In the genomic region with DNA sequence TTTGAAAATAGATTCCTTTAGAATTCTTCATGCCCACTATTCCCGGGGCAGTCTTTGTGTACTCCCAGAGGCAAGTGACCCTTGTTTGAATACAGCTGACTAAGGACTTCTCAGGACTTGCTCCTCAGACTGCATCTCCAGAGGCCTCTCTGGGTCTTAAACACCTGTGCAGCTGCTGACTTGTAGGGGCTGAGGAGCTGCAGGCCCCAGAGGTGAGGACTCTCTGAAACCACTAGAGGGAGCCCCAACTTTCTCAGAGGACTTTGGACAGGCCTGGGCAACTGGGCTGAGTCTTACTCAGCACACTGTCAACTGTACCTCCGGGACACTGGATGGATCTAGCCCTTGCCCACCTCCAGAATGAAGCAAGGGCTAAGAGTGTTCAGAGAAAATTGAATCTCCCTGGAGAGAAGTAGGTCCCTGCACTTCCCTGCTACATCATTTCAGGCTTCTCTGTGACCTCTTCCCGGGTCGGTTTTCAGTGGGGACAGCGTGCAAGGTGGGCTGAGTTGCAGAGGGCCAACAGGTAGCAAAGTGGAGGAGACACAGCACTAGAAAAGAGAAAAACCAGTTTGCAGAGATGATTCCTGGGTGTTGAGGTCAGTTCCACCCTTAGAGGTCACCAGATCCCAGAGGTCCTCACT, we compare ENCODE assay signal across 8 cellular contexts.
DNase-seq lines count a peak whose midpoint lies in the region; ATAC-seq, FAIRE-seq and TF ChIP-seq lines count a peak whose summit lies in the region.

No MANE protein-coding gene starts in this region.

- WGBS in GM23248 (ENCODE audit: low coverage in 1 of 2, low lambda C conversion rate in 2 of 2, missing lambda C conversion rate in 2 of 2), 2 experiments, result 74 to 77% methylated on average over 5 of the region's 5 CpGs

- peaks cover 0 to 29% (median 19%) of the 10 kb centered on the region in 5 donors for H3K36me3 Mint-ChIP-seq in naive thymus-derived CD4-positive, alpha-beta T cell
- H3K36me3 Mint-ChIP-seq in activated T-helper 2 cell treated with anti-CD3 and anti-CD28 coated beads, Interferon-gamma antibody, Interleukin-2, Interleukin-4, amounts not matched to agents 10 μg/mL and 5 μg/mL and 100 μg/mL, durations not matched to agents 14 hours and 24 hours and 36 hours (ENCODE audit: low read depth), result no peaks in the 10 kb centered on the region

- no peaks in the 10 kb centered on the region for H3K9me3 ChIP-seq in GM23248 (ENCODE audit: low read depth)
- no peaks in the 10 kb centered on the region for H3K9me3 ChIP-seq in naive thymus-derived CD4-positive, alpha-beta T cell (ENCODE audit: control insufficient read depth in 2 of 3, low read length in 3 of 3)

- ATAC-seq in naive thymus-derived CD4-positive, alpha-beta T cell, result peak; percentile 51

- peaks cover 5% of the 10 kb centered on the region; the same call in 1 of the 2 replicates for H3K4me1 ChIP-seq in GM23248 (ENCODE audit: insufficient read depth)
- no peaks in the 10 kb centered on the region for H3K4me1 ChIP-seq in naive thymus-derived CD4-positive, alpha-beta T cell (ENCODE audit: control insufficient read depth in 2 of 2, insufficient read depth in 2 of 2, low read length in 2 of 2)

- DNase-seq in GDM1 (lab: John Stamatoyannopoulos, UW) (peak; percentile 12), GM23248 (peak; percentile 80), HTR-8/SVneo (ENCODE audit: insufficient read length, low spot score) (peak; percentile 5), RKO (ENCODE audit: low spot score) (peak; percentile 59), dorsolateral prefrontal cortex (peak in 1 of 10 donors; percentile 15)
- peak in 4 of 9 donors; percentile 7 to 16 (median 14) for DNase-seq in naive thymus-derived CD4-positive, alpha-beta T cell
- DNase-seq in activated T-helper 2 cell treated with anti-CD3 and anti-CD28 coated beads, Interferon-gamma antibody, Interleukin-2, Interleukin-4, amounts not matched to agents 10 μg/mL and 5 μg/mL and 100 μg/mL, durations not matched to agents 14 hours and 24 hours and 36 hours (ENCODE audit: low spot score), result no peak

- POLR2A ChIA-PET in naive thymus-derived CD4-positive, alpha-beta T cell (lab: Charles Lee), result no interaction called here

- H3K27me3 ChIP-seq in GM23248 (replicated peaks; ENCODE audit: insufficient read depth) (no peaks in the 10 kb centered on the region), dorsolateral prefrontal cortex (no peaks in the 10 kb centered on the region)
- no peaks in the 10 kb centered on the region for H3K27me3 ChIP-seq in naive thymus-derived CD4-positive, alpha-beta T cell (ENCODE audit: control insufficient read depth in 2 of 2, insufficient read depth in 2 of 2, low read length in 2 of 2)

- no peak overlapping the region for H3K9ac ChIP-seq in GM23248

- no peaks in the 10 kb centered on the region for H3K79me2 ChIP-seq in GM23248 (ENCODE audit: insufficient read depth)

- H3K4me2 ChIP-seq in GM23248 (ENCODE audit: unreplicated experiment), result no peak overlapping the region

- H3K4me3 ChIP-seq in GM23248 (no peak overlapping the region), dorsolateral prefrontal cortex (no peak overlapping the region)
- no peak overlapping the region for H3K4me3 ChIP-seq in naive thymus-derived CD4-positive, alpha-beta T cell (ENCODE audit: low read length)

- FAIRE-seq in HTR-8/SVneo (lab: Jason Lieb, UNC), result no peak

- no peak overlapping the region for H3K4me3 Mint-ChIP-seq in naive thymus-derived CD4-positive, alpha-beta T cell
- no peak overlapping the region for H3K4me3 Mint-ChIP-seq in activated T-helper 2 cell treated with anti-CD3 and anti-CD28 coated beads, Interferon-gamma antibody, Interleukin-2, Interleukin-4, amounts not matched to agents 10 μg/mL and 5 μg/mL and 100 μg/mL, durations not matched to agents 14 hours and 24 hours and 36 hours (ENCODE audit: low read depth)

- H4K20me1 ChIP-seq in GM23248 (ENCODE audit: insufficient read depth), result no peaks in the 10 kb centered on the region

- no peak overlapping the region for H3K27ac Mint-ChIP-seq in naive thymus-derived CD4-positive, alpha-beta T cell
- no peak overlapping the region for H3K27ac Mint-ChIP-seq in activated T-helper 2 cell treated with anti-CD3 and anti-CD28 coated beads, Interferon-gamma antibody, Interleukin-2, Interleukin-4, amounts not matched to agents 10 μg/mL and 5 μg/mL and 100 μg/mL, durations not matched to agents 14 hours and 24 hours and 36 hours

- H3F3A ChIP-seq in GM23248 (ENCODE audit: insufficient read depth), result no peaks in the 10 kb centered on the region

- no peaks in the 10 kb centered on the region for H3K9me2 ChIP-seq in GM23248 (ENCODE audit: insufficient read depth)

- in situ Hi-C loops in GM23248 (cut with MboI), result loop anchor here (25.0 kb wide), 1 partner anchor 912 kb away; no protein-coding TSS in a partner anchor

- H3K4me1 Mint-ChIP-seq in naive thymus-derived CD4-positive, alpha-beta T cell, result peaks cover 0 to 3% (median 0%) of the 10 kb centered on the region in 7 donors
- no peaks in the 10 kb centered on the region for H3K4me1 Mint-ChIP-seq in activated T-helper 2 cell treated with anti-CD3 and anti-CD28 coated beads, Interferon-gamma antibody, Interleukin-2, Interleukin-4, amounts not matched to agents 10 μg/mL and 5 μg/mL and 100 μg/mL, durations not matched to agents 14 hours and 24 hours and 36 hours (ENCODE audit: low read depth)

- intact Hi-C loops in dorsolateral prefrontal cortex (cut with DNase I), result no loop called here
- intact Hi-C loops in naive thymus-derived CD4-positive, alpha-beta T cell (cut with micrococcal nuclease), result no loop called here
- intact Hi-C loops in activated T-helper 2 cell treated with anti-CD3 and anti-CD28 coated beads, Interferon-gamma antibody, Interleukin-2, Interleukin-4, amounts not matched to agents 10 μg/mL and 5 μg/mL and 100 μg/mL, durations not matched to agents 14 hours and 24 hours and 36 hours (cut with micrococcal nuclease), result no loop called here

- no peaks in the 10 kb centered on the region for H3K36me3 ChIP-seq in GM23248 (ENCODE audit: low read depth)
- no peaks in the 10 kb centered on the region for H3K36me3 ChIP-seq in naive thymus-derived CD4-positive, alpha-beta T cell (ENCODE audit: control insufficient read depth in 2 of 3, insufficient read depth in 3 of 3, low read length in 3 of 3)

- H2AFZ ChIP-seq in GM23248, result no peak overlapping the region

- H3K27ac ChIP-seq in 22Rv1 (no peak overlapping the region), GM23248 (no peak overlapping the region), dorsolateral prefrontal cortex (no peak overlapping the region)
- H3K27ac ChIP-seq in naive thymus-derived CD4-positive, alpha-beta T cell (ENCODE audit: low read depth, low read length), result no peak overlapping the region

- peak; percentile 92 for TF ChIP-seq CTCF in 22Rv1 (IDR thresholded peaks at IDR 0.05)
- TF ChIP-seq CTCF in dorsolateral prefrontal cortex (IDR thresholded peaks at IDR 0.05 in 54 of 56, conservative IDR thresholded peaks at IDR 0.05 in 2 of 56; ENCODE audit: low read depth in 1 of 56, partially characterized antibody in 56 of 56), result peak in 52 of 56 donors; percentile 8 to 59 (median 40)

- peaks cover 0 to 2% (median 0%) of the 10 kb centered on the region in 11 donors for H3K9me3 Mint-ChIP-seq in naive thymus-derived CD4-positive, alpha-beta T cell
- no peaks in the 10 kb centered on the region for H3K9me3 Mint-ChIP-seq in activated T-helper 2 cell treated with anti-CD3 and anti-CD28 coated beads, Interferon-gamma antibody, Interleukin-2, Interleukin-4, amounts not matched to agents 10 μg/mL and 5 μg/mL and 100 μg/mL, durations not matched to agents 14 hours and 24 hours and 36 hours

- no peaks in the 10 kb centered on the region for H3K27me3 Mint-ChIP-seq in naive thymus-derived CD4-positive, alpha-beta T cell
- H3K27me3 Mint-ChIP-seq in activated T-helper 2 cell treated with anti-CD3 and anti-CD28 coated beads, Interferon-gamma antibody, Interleukin-2, Interleukin-4, amounts not matched to agents 10 μg/mL and 5 μg/mL and 100 μg/mL, durations not matched to agents 14 hours and 24 hours and 36 hours (ENCODE audit: low read depth), result no peaks in the 10 kb centered on the region

- CTCF ChIA-PET in naive thymus-derived CD4-positive, alpha-beta T cell (lab: Charles Lee), result no interaction called here
